Comparison of ENCODE assay signal across 1 cellular context in the genomic region with DNA sequence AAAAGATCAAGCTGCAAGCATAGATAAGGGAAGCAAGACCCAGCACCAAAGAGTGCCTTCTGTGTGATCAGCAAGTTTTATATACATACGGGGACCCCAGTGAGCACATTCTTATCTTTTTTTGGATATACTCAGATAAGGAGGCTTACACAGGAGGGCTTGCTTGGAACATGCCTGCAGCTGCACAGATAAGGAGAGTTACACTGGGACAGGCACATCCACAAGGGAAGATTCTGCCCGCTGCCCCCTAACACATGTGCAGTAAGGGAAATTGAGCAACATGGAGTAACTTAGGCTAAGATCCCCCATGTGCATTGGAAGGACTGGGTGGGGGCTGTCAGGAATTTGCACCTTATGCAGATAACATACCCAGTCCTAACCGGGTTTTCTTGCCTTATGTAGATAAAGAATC.
A peak's percentile ranks its signal among the peaks of the same experiment; 100 is the strongest.
TF ChIP-seq lines count a peak whose summit lies in the region.

No MANE protein-coding gene starts in this region.

TF ChIP-seq in K562, 482 proteins besides CTCF, POLR2A, EP300 and RAD21 (continued from another document and continues in another):
- peak; percentile 40; the same call in 1 of the 2 replicates for TF ChIP-seq MYC (IDR thresholded peaks at IDR 0.05; ENCODE audit: low read depth, low read length)
- TF ChIP-seq MYC (CRISPR knock-in tag; IDR thresholded peaks at IDR 0.05; ENCODE audit: borderline replicate concordance, low read depth), result peak; percentile 95; the same call in 1 of the 2 replicates
- no peak for TF ChIP-seq PHTF2 (CRISPR knock-in tag; IDR thresholded peaks at IDR 0.05)
- TF ChIP-seq, protein P1, sequence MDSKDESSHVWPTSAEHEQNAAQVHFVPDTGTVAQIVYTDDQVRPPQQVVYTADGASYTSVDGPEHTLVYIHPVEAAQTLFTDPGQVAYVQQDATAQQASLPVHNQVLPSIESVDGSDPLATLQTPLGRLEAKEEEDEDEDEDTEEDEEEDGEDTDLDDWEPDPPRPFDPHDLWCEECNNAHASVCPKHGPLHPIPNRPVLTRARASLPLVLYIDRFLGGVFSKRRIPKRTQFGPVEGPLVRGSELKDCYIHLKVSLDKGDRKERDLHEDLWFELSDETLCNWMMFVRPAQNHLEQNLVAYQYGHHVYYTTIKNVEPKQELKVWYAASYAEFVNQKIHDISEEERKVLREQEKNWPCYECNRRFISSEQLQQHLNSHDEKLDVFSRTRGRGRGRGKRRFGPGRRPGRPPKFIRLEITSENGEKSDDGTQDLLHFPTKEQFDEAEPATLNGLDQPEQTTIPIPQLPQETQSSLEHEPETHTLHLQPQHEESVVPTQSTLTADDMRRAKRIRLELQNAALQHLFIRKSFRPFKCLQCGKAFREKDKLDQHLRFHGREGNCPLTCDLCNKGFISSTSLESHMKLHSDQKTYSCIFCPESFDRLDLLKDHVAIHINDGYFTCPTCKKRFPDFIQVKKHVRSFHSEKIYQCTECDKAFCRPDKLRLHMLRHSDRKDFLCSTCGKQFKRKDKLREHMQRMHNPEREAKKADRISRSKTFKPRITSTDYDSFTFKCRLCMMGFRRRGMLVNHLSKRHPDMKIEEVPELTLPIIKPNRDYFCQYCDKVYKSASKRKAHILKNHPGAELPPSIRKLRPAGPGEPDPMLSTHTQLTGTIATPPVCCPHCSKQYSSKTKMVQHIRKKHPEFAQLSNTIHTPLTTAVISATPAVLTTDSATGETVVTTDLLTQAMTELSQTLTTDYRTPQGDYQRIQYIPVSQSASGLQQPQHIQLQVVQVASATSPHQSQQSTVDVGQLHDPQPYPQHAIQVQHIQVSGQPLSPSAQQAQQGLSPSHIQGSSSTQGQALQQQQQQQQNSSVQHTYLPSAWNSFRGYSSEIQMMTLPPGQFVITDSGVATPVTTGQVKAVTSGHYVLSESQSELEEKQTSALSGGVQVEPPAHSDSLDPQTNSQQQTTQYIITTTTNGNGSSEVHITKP (IDR thresholded peaks at IDR 0.05; ENCODE audit: partially characterized antibody), result no peak
- TF ChIP-seq, protein P2, sequence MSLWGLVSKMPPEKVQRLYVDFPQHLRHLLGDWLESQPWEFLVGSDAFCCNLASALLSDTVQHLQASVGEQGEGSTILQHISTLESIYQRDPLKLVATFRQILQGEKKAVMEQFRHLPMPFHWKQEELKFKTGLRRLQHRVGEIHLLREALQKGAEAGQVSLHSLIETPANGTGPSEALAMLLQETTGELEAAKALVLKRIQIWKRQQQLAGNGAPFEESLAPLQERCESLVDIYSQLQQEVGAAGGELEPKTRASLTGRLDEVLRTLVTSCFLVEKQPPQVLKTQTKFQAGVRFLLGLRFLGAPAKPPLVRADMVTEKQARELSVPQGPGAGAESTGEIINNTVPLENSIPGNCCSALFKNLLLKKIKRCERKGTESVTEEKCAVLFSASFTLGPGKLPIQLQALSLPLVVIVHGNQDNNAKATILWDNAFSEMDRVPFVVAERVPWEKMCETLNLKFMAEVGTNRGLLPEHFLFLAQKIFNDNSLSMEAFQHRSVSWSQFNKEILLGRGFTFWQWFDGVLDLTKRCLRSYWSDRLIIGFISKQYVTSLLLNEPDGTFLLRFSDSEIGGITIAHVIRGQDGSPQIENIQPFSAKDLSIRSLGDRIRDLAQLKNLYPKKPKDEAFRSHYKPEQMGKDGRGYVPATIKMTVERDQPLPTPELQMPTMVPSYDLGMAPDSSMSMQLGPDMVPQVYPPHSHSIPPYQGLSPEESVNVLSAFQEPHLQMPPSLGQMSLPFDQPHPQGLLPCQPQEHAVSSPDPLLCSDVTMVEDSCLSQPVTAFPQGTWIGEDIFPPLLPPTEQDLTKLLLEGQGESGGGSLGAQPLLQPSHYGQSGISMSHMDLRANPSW (CRISPR knock-in tag; IDR thresholded peaks at IDR 0.05), result no peak
- no peak for TF ChIP-seq HDAC6 (IDR thresholded peaks at IDR 0.05; ENCODE audit: low read depth, low read length)
- TF ChIP-seq ZNF274 (IDR thresholded peaks at IDR 0.05; ENCODE audit: borderline replicate concordance, low read depth, low read length), result no peak
- peak; percentile 73 for TF ChIP-seq C11orf30 (IDR thresholded peaks at IDR 0.05; ENCODE audit: low read depth)
- TF ChIP-seq NR2C1 (IDR thresholded peaks at IDR 0.05), result no peak
- TF ChIP-seq NR2C1 (tag; IDR thresholded peaks at IDR 0.05), result peak; percentile 90
- peak; percentile 89 for TF ChIP-seq KLF13 (tag; IDR thresholded peaks at IDR 0.05; ENCODE audit: borderline replicate concordance, low read depth)
- no peak for TF ChIP-seq MIER1 (IDR thresholded peaks at IDR 0.05; ENCODE audit: low read depth)
- no peak for TF ChIP-seq SIN3B (IDR thresholded peaks at IDR 0.05; ENCODE audit: low read depth)
- TF ChIP-seq SMAD2 (IDR thresholded peaks at IDR 0.05; ENCODE audit: low read depth, low read length), result no peak
- no peak for TF ChIP-seq CREB1 (IDR thresholded peaks at IDR 0.05)
- TF ChIP-seq CREB1 (CRISPR knock-in tag; IDR thresholded peaks at IDR 0.05), result no peak
- TF ChIP-seq, protein P3, sequence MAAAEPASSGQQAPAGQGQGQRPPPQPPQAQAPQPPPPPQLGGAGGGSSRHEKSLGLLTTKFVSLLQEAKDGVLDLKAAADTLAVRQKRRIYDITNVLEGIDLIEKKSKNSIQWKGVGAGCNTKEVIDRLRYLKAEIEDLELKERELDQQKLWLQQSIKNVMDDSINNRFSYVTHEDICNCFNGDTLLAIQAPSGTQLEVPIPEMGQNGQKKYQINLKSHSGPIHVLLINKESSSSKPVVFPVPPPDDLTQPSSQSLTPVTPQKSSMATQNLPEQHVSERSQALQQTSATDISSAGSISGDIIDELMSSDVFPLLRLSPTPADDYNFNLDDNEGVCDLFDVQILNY (CRISPR knock-in tag; IDR thresholded peaks at IDR 0.05), result no peak
- no peak for TF ChIP-seq RFX5 (IDR thresholded peaks at IDR 0.05; ENCODE audit: low read depth, low read length)
- no peak for TF ChIP-seq CBX1 (IDR thresholded peaks at IDR 0.05; ENCODE audit: low read depth)
- TF ChIP-seq, protein P4, sequence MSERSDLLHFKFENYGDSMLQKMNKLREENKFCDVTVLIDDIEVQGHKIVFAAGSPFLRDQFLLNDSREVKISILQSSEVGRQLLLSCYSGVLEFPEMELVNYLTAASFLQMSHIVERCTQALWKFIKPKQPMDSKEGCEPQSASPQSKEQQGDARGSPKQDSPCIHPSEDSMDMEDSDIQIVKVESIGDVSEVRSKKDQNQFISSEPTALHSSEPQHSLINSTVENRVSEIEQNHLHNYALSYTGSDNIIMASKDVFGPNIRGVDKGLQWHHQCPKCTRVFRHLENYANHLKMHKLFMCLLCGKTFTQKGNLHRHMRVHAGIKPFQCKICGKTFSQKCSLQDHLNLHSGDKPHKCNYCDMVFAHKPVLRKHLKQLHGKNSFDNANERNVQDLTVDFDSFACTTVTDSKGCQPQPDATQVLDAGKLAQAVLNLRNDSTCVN (CRISPR knock-in tag; IDR thresholded peaks at IDR 0.05), result no peak
- TF ChIP-seq CBFA2T3 (IDR thresholded peaks at IDR 0.05), result peak; percentile 98
- TF ChIP-seq, protein P5, sequence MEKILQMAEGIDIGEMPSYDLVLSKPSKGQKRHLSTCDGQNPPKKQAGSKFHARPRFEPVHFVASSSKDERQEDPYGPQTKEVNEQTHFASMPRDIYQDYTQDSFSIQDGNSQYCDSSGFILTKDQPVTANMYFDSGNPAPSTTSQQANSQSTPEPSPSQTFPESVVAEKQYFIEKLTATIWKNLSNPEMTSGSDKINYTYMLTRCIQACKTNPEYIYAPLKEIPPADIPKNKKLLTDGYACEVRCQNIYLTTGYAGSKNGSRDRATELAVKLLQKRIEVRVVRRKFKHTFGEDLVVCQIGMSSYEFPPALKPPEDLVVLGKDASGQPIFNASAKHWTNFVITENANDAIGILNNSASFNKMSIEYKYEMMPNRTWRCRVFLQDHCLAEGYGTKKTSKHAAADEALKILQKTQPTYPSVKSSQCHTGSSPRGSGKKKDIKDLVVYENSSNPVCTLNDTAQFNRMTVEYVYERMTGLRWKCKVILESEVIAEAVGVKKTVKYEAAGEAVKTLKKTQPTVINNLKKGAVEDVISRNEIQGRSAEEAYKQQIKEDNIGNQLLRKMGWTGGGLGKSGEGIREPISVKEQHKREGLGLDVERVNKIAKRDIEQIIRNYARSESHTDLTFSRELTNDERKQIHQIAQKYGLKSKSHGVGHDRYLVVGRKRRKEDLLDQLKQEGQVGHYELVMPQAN (IDR thresholded peaks at IDR 0.05; ENCODE audit: borderline replicate concordance), result no peak
- no peak for TF ChIP-seq MXI1 (IDR thresholded peaks at IDR 0.05; ENCODE audit: low read depth, low read length)
- TF ChIP-seq GATAD2B (IDR thresholded peaks at IDR 0.05; ENCODE audit: borderline replicate concordance), result peak; percentile 53; the same call in 1 of the 2 replicates
- TF ChIP-seq, protein P6, sequence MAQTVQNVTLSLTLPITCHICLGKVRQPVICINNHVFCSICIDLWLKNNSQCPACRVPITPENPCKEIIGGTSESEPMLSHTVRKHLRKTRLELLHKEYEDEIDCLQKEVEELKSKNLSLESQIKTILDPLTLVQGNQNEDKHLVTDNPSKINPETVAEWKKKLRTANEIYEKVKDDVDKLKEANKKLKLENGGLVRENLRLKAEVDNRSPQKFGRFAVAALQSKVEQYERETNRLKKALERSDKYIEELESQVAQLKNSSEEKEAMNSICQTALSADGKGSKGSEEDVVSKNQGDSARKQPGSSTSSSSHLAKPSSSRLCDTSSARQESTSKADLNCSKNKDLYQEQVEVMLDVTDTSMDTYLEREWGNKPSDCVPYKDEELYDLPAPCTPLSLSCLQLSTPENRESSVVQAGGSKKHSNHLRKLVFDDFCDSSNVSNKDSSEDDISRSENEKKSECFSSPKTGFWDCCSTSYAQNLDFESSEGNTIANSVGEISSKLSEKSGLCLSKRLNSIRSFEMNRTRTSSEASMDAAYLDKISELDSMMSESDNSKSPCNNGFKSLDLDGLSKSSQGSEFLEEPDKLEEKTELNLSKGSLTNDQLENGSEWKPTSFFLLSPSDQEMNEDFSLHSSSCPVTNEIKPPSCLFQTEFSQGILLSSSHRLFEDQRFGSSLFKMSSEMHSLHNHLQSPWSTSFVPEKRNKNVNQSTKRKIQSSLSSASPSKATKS (CRISPR knock-in tag; IDR thresholded peaks at IDR 0.05), result peak; percentile 89
- TF ChIP-seq BCL6 (CRISPR knock-in tag; IDR thresholded peaks at IDR 0.05), result peak; percentile 73; the same call in 1 of the 2 replicates
- no peak for TF ChIP-seq SP1 (CRISPR knock-in tag; IDR thresholded peaks at IDR 0.05)
- TF ChIP-seq SNIP1 (IDR thresholded peaks at IDR 0.05; ENCODE audit: low read depth), result no peak
- peak; percentile 95 for TF ChIP-seq SMARCE1 (IDR thresholded peaks at IDR 0.05)
- TF ChIP-seq NCOA4 (IDR thresholded peaks at IDR 0.05; ENCODE audit: partially characterized antibody), result no peak
- TF ChIP-seq NFIC (IDR thresholded peaks at IDR 0.05), result peak; percentile 87
- TF ChIP-seq HDAC2 (IDR thresholded peaks at IDR 0.05), result peak; percentile 48; the same call in 1 of the 2 replicates
- TF ChIP-seq TCF7L2 (IDR thresholded peaks at IDR 0.05; ENCODE audit: low read depth, low read length), result no peak
- peak; percentile 86; the same call in 1 of the 2 replicates for TF ChIP-seq ZNF212 (CRISPR knock-in tag; IDR thresholded peaks at IDR 0.05)
- TF ChIP-seq, protein P7, sequence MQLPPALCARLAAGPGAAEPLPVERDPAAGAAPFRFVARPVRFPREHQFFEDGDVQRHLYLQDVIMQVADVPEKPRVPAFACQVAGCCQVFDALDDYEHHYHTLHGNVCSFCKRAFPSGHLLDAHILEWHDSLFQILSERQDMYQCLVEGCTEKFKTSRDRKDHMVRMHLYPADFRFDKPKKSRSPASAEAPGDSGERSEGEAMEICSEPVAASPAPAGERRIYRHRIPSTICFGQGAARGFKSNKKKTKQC (CRISPR knock-in tag; IDR thresholded peaks at IDR 0.05), result no peak
- TF ChIP-seq ZBTB17 (CRISPR knock-in tag; IDR thresholded peaks at IDR 0.05), result peak; percentile 97
- peak; percentile 90 to 95 for TF ChIP-seq TRIM24 (IDR thresholded peaks at IDR 0.05)
- TF ChIP-seq, protein P8, sequence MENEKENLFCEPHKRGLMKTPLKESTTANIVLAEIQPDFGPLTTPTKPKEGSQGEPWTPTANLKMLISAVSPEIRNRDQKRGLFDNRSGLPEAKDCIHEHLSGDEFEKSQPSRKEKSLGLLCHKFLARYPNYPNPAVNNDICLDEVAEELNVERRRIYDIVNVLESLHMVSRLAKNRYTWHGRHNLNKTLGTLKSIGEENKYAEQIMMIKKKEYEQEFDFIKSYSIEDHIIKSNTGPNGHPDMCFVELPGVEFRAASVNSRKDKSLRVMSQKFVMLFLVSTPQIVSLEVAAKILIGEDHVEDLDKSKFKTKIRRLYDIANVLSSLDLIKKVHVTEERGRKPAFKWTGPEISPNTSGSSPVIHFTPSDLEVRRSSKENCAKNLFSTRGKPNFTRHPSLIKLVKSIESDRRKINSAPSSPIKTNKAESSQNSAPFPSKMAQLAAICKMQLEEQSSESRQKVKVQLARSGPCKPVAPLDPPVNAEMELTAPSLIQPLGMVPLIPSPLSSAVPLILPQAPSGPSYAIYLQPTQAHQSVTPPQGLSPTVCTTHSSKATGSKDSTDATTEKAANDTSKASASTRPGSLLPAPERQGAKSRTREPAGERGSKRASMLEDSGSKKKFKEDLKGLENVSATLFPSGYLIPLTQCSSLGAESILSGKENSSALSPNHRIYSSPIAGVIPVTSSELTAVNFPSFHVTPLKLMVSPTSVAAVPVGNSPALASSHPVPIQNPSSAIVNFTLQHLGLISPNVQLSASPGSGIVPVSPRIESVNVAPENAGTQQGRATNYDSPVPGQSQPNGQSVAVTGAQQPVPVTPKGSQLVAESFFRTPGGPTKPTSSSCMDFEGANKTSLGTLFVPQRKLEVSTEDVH (IDR thresholded peaks at IDR 0.05; ENCODE audit: low read depth, partially characterized antibody), result no peak
- TF ChIP-seq XRCC5 (IDR thresholded peaks at IDR 0.05; ENCODE audit: low read depth, low read length), result no peak
- TF ChIP-seq, protein P9, sequence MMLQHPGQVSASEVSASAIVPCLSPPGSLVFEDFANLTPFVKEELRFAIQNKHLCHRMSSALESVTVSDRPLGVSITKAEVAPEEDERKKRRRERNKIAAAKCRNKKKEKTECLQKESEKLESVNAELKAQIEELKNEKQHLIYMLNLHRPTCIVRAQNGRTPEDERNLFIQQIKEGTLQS (IDR thresholded peaks at IDR 0.05), result no peak
- TF ChIP-seq, protein P9 (CRISPR knock-in tag; conservative IDR thresholded peaks at IDR 0.05), result no peak
- TF ChIP-seq PHB (CRISPR knock-in tag; IDR thresholded peaks at IDR 0.05), result no peak
- peak; percentile 97; the same call in 1 of the 2 replicates for TF ChIP-seq ZNF668 (CRISPR knock-in tag; IDR thresholded peaks at IDR 0.05)
- TF ChIP-seq, protein P10, sequence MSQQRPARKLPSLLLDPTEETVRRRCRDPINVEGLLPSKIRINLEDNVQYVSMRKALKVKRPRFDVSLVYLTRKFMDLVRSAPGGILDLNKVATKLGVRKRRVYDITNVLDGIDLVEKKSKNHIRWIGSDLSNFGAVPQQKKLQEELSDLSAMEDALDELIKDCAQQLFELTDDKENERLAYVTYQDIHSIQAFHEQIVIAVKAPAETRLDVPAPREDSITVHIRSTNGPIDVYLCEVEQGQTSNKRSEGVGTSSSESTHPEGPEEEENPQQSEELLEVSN (IDR thresholded peaks at IDR 0.05; ENCODE audit: borderline replicate concordance in 1 of 2, extremely low read depth in 1 of 2, insufficient read depth in 1 of 2, insufficient read length in 1 of 2, low read depth in 1 of 2, low read length in 1 of 2, poor library complexity in 1 of 2, severe bottlenecking in 1 of 2), result no peak
